ENCODE assay signal across 25 cellular contexts in genomic region chr16:55171241-55171640, GRCh38.
DNase-seq lines count a peak whose midpoint lies in the region; ATAC-seq, FAIRE-seq and TF ChIP-seq lines count a peak whose summit lies in the region.
"Had no signal": no experiment of that assay in that cellular context is flagged by ENCODE, and none has a peak within 500 bp of the region (broad histone marks: within the 10 kb centered on the region; RNA-seq: fewer than 3 reads in every experiment).

No MANE protein-coding gene starts in this region.

- RAD21 ChIA-PET in HCT116 (lab: Charles Lee; ENCODE audit: low non-redundant PET in 1 of 2, low total read pairs in 2 of 2, uncharacterized antibody in 2 of 2, unreplicated experiment in 2 of 2) = no interaction called here

- CTCF ChIA-PET in HCT116 (lab: Charles Lee) (no interaction called here), K562 (lab: Yijun Ruan, JAX; ENCODE audit: low intra/inter-chr PET ratio) (no interaction called here), SK-N-SH (lab: Yijun Ruan, JAX) (interaction anchor here (2.2 kb wide), 1 partner anchor 16 kb away, joined by 7 read pairs; no protein-coding TSS in a partner anchor)

- H4K5ac ChIP-seq in mesendoderm (ENCODE audit: low read length) = no peak overlapping the region

- in situ Hi-C loops in K562 (cut with MboI) = no loop called here

- 0% methylated on average over 2 of the region's 2 CpGs for WGBS in K562 (ENCODE audit: insufficient coverage, low coverage, missing lambda C conversion rate)
- WGBS in mesendoderm (ENCODE audit: extremely low coverage, insufficient coverage, low lambda C conversion rate) = no CpG with 5 or more reads among the region's 2 CpGs
- 22% methylated on average over 2 of the region's 2 CpGs for WGBS in SK-N-SH (ENCODE audit: low lambda C conversion rate)

- no peak overlapping the region for H3K18ac ChIP-seq in mesendoderm (ENCODE audit: low read length)

- H4K8ac ChIP-seq in mesendoderm (ENCODE audit: low read depth, low read length) = no peak overlapping the region

- H3K9ac ChIP-seq in HCT116 (ENCODE audit: low read length) = no peak overlapping the region
- no peak overlapping the region for H3K9ac ChIP-seq in K562 (ENCODE audit: insufficient read depth in 1 of 2, low read depth in 2 of 2, low read length in 2 of 2)
- no peak overlapping the region for H3K9ac ChIP-seq in mesendoderm (ENCODE audit: low read length)
- H3K9ac ChIP-seq in SK-N-SH = no peak overlapping the region
- H3K9ac ChIP-seq: BLaER1 treated with 17β-estradiol and CSF1 and Interleukin-3, amounts not matched to agents 10 nM and 100 nM had no signal

- H2AFZ ChIP-seq in HCT116 (ENCODE audit: low read depth, low read length, poor library complexity, severe bottlenecking) = no peak overlapping the region
- no peak overlapping the region for H2AFZ ChIP-seq in K562 (ENCODE audit: low read depth, low read length)
- no peak overlapping the region for H2AFZ ChIP-seq in SK-N-SH (ENCODE audit: low read depth)

- no peaks in the 10 kb centered on the region for H3F3A ChIP-seq in SK-N-SH (replicated peaks; ENCODE audit: insufficient read depth)

- no peak overlapping the region for H3K23ac ChIP-seq in mesendoderm (ENCODE audit: low read length)

- no peak overlapping the region for H3K27ac ChIP-seq in HCT116 (ENCODE audit: low read depth, low read length)
- H3K27ac ChIP-seq in K562 (ENCODE audit: extremely low read depth, low read depth, low read length) = no peak overlapping the region
- no peak overlapping the region for H3K27ac ChIP-seq in mesendoderm (ENCODE audit: low read depth, low read length)
- H3K27ac ChIP-seq in SK-N-SH (ENCODE audit: low read depth in 2 of 2, low read length in 1 of 2) = no peak overlapping the region
- H3K27ac ChIP-seq: BLaER1 treated with 17β-estradiol and CSF1 and Interleukin-3, amounts not matched to agents 10 nM and 100 nM had no signal

- H4K20me1 ChIP-seq in HCT116 (ENCODE audit: insufficient read depth) = no peaks in the 10 kb centered on the region
- no peaks in the 10 kb centered on the region for H4K20me1 ChIP-seq in K562 (replicated peaks; ENCODE audit: control insufficient read depth, insufficient read depth, low read length)
- no peaks in the 10 kb centered on the region for H4K20me1 ChIP-seq in SK-N-SH (ENCODE audit: insufficient read depth)
- H4K20me1 ChIP-seq: BLaER1 treated with 17β-estradiol and CSF1 and Interleukin-3, amounts not matched to agents 10 nM and 100 nM had no signal

- no peaks in the 10 kb centered on the region for H3K9me3 ChIP-seq in HCT116 (ENCODE audit: control insufficient read depth in 1 of 2, insufficient read depth in 1 of 2, low read depth in 1 of 2, low read length in 2 of 2)
- no peaks in the 10 kb centered on the region for H3K9me3 ChIP-seq in K562 (replicated peaks; ENCODE audit: control insufficient read depth, insufficient read depth, low read depth, low read length)
- H3K9me3 ChIP-seq in SK-N-SH = no peaks in the 10 kb centered on the region
- H3K9me3 ChIP-seq: BLaER1 treated with 17β-estradiol and CSF1 and Interleukin-3, amounts not matched to agents 10 nM and 100 nM had no signal

- no peak for FAIRE-seq in K562 (lab: Jason Lieb, UNC)
- FAIRE-seq in HTR-8/SVneo (lab: Jason Lieb, UNC) = no peak

- H3K27me3 ChIP-seq in HCT116 (ENCODE audit: insufficient read depth, low read length) (no peaks in the 10 kb centered on the region), K562 (ENCODE audit: control insufficient read depth in 2 of 2, insufficient read depth in 2 of 2, low read length in 2 of 2) (peaks cover 0 to 5% of the 10 kb centered on the region in 2 experiments; a peak in 1 of 5 replicates), mesendoderm (ENCODE audit: insufficient read depth, low read length, poor library complexity) (no peaks in the 10 kb centered on the region), SK-N-SH (ENCODE audit: insufficient read depth) (no peaks in the 10 kb centered on the region)
- H3K27me3 ChIP-seq: BLaER1 treated with 17β-estradiol and CSF1 and Interleukin-3, amounts not matched to agents 10 nM and 100 nM had no signal

- no peaks in the 10 kb centered on the region for H3K79me2 ChIP-seq in HCT116 (ENCODE audit: insufficient read depth, low read length)
- no peaks in the 10 kb centered on the region for H3K79me2 ChIP-seq in K562 (ENCODE audit: control insufficient read depth, insufficient read depth, low read length)
- H3K79me2 ChIP-seq in mesendoderm (ENCODE audit: control insufficient read depth, insufficient read depth, low read length) = no peaks in the 10 kb centered on the region
- H3K79me2 ChIP-seq in SK-N-SH (ENCODE audit: insufficient read depth) = no peaks in the 10 kb centered on the region

- intact Hi-C loops in HCT116 (cut with micrococcal nuclease) (no loop called here), K562 (cut with micrococcal nuclease) (no loop called here)

- DNase-seq in AG09309 (ENCODE audit: low read depth) (no peak), HCT116 (ENCODE audit: low read depth, low spot score) (no peak), K562 (ENCODE audit: extremely low read depth in 1 of 4, low spot score in 3 of 4) (peak in 3 of 4 experiments; percentile 10 to 17 (median 15)), mesendoderm (peak; percentile 41), omental fat pad (ENCODE audit: low spot score) (no peak), SK-N-SH (no peak), HTR-8/SVneo (ENCODE audit: insufficient read length, low spot score) (no peak), pons (ENCODE audit: low spot score) (no peak)
- DNase-seq: 8988T; ACHN; CD4-positive, alpha-beta memory T cell; COR-L47; DMS53; GOT3; KBM-7; NCI-H1092; NCI-H1436; NCI-H187; NCI-H2081 treated with DMSO at 0.1 percent for 48 hours; NCI-H2171; NCI-H345; NCI-H510A treated with DMSO at 0.1 percent for 48 hours; SIG-M5 had no signal

- no peak overlapping the region for H3K4ac ChIP-seq in mesendoderm (ENCODE audit: low read depth, low read length)

- no peak overlapping the region for H2BK5ac ChIP-seq in mesendoderm (ENCODE audit: low read length)

- H3K9me1 ChIP-seq in K562 (ENCODE audit: control insufficient read depth, insufficient read depth, low read length) = no peaks in the 10 kb centered on the region

- ATAC-seq in HCT116 (0 out of 2 replicates have a peak, but pooled peaks have one; percentile 50), K562 (no peak), omental fat pad (ENCODE audit: low FRiP score) (no peak)
- ATAC-seq: SK-N-SH treated with all-trans-retinoic acid at 6 μM for 48 hours had no signal

- no peaks in the 10 kb centered on the region for H3K79me1 ChIP-seq in mesendoderm (ENCODE audit: low read length)

- no peak for TF ChIP-seq EP300 in K562 (IDR thresholded peaks at IDR 0.05; ENCODE audit: low read length)
- TF ChIP-seq EP300 in SK-N-SH (IDR thresholded peaks at IDR 0.05; ENCODE audit: borderline replicate concordance in 1 of 2, low read depth in 1 of 2, low read length in 1 of 2) = no peak

- TF ChIP-seq RAD21 in HCT116 (IDR thresholded peaks at IDR 0.05; ENCODE audit: low read depth) (no peak), K562 (CRISPR knock-in tag; conservative IDR thresholded peaks at IDR 0.05 in 1 of 2, IDR thresholded peaks at IDR 0.05 in 1 of 2) (no peak), SK-N-SH (IDR thresholded peaks at IDR 0.05; ENCODE audit: low read length) (no peak)

- H3K36me3 ChIP-seq in HCT116 (ENCODE audit: control insufficient read depth in 1 of 2, insufficient read depth in 2 of 2, low read length in 2 of 2) (no peaks in the 10 kb centered on the region; a peak in 1 of 4 replicates), K562 (ENCODE audit: control insufficient read depth, insufficient read depth, low read length) (no peaks in the 10 kb centered on the region), mesendoderm (ENCODE audit: control insufficient read depth, insufficient read depth, low read length) (no peaks in the 10 kb centered on the region), SK-N-SH (replicated peaks in 1 of 2; ENCODE audit: control insufficient read depth in 1 of 2, insufficient read depth in 2 of 2, low read length in 1 of 2) (no peaks in the 10 kb centered on the region)
- H3K36me3 ChIP-seq: BLaER1 treated with 17β-estradiol and CSF1 and Interleukin-3, amounts not matched to agents 10 nM and 100 nM had no signal

- no peak overlapping the region for H3K4me3 ChIP-seq in AG09309 (ENCODE audit: control insufficient read depth, low read depth, low read length)
- no peak overlapping the region for H3K4me3 ChIP-seq in HCT116 (replicated peaks in 1 of 2; ENCODE audit: low read depth in 1 of 2, low read length in 2 of 2)
- H3K4me3 ChIP-seq in K562 = no peak overlapping the region
- H3K4me3 ChIP-seq in mesendoderm (ENCODE audit: low read length) = no peak overlapping the region
- no peak overlapping the region for H3K4me3 ChIP-seq in SK-N-SH (ENCODE audit: low read depth in 2 of 2, low read length in 1 of 2)
- H3K4me3 ChIP-seq: BLaER1 treated with 17β-estradiol and CSF1 and Interleukin-3, amounts not matched to agents 10 nM and 100 nM had no signal

- no peak overlapping the region for H3K56ac ChIP-seq in mesendoderm (ENCODE audit: low read length)

- no peak overlapping the region for H2BK15ac ChIP-seq in mesendoderm (replicated peaks; ENCODE audit: low read depth)

- H3K4me2 ChIP-seq in HCT116 (ENCODE audit: low read length) (no peak overlapping the region), K562 (ENCODE audit: insufficient read depth, low read length) (no peak overlapping the region), mesendoderm (ENCODE audit: low read length) (no peak overlapping the region), SK-N-SH (no peak overlapping the region)
- H3K4me2 ChIP-seq: BLaER1 treated with 17β-estradiol and CSF1 and Interleukin-3, amounts not matched to agents 10 nM and 100 nM had no signal

- TF ChIP-seq POLR2A in HCT116 (IDR thresholded peaks at IDR 0.05; ENCODE audit: borderline replicate concordance, extremely low read depth, insufficient read depth, insufficient read length) = no peak
- no peak for TF ChIP-seq POLR2A in K562 (conservative IDR thresholded peaks at IDR 0.05)

- H3K4me1 ChIP-seq in HCT116 (ENCODE audit: control insufficient read depth in 1 of 2, insufficient read depth in 2 of 2, low read length in 2 of 2) (no peaks in the 10 kb centered on the region), K562 (replicated peaks in 1 of 2; ENCODE audit: control insufficient read depth in 2 of 2, insufficient read depth in 2 of 2, low read length in 2 of 2) (no peaks in the 10 kb centered on the region), mesendoderm (ENCODE audit: control insufficient read depth, low read depth, low read length) (peaks cover 4% of the 10 kb centered on the region), SK-N-SH (ENCODE audit: control insufficient read depth in 1 of 2, insufficient read depth in 2 of 2, low read depth in 1 of 2, low read length in 1 of 2) (no peaks in the 10 kb centered on the region)
- H3K4me1 ChIP-seq: BLaER1 treated with 17β-estradiol and CSF1 and Interleukin-3, amounts not matched to agents 10 nM and 100 nM had no signal

- peak overlapping the region; percentile 11 for H2AK5ac ChIP-seq in mesendoderm (ENCODE audit: low read length)

- POLR2A ChIA-PET in HCT116 (lab: Charles Lee) = no interaction called here
- POLR2A ChIA-PET in K562 (lab: Yijun Ruan, JAX) = no interaction called here
- POLR2A ChIA-PET in SK-N-SH (lab: Yijun Ruan, JAX) = interaction anchor here (0.7 kb wide), 1 partner anchor 13 kb away, joined by 3 read pairs; no protein-coding TSS in a partner anchor

- TF ChIP-seq CTCF in AG09309 (IDR thresholded peaks at IDR 0.05; ENCODE audit: control insufficient read depth, insufficient read depth, low read depth, low read length, missing control alignments) = peak; percentile 12
- peak in 2 of 3 experiments; percentile 20 to 23; a peak in 2 of 6 replicates for TF ChIP-seq CTCF in HCT116 (IDR thresholded peaks at IDR 0.05 in 2 of 3, conservative IDR thresholded peaks at IDR 0.05 in 1 of 3; ENCODE audit: borderline replicate concordance in 1 of 3, insufficient read depth in 1 of 3, low read depth in 2 of 3, low read length in 2 of 3)
- TF ChIP-seq CTCF in K562 (IDR thresholded peaks at IDR 0.05 in 2 of 3, conservative IDR thresholded peaks at IDR 0.05 in 1 of 3; ENCODE audit: insufficient read depth in 2 of 3, low read depth in 1 of 3, low read length in 3 of 3) = no peak
- no peak for TF ChIP-seq CTCF in omental fat pad (IDR thresholded peaks at IDR 0.05)
- TF ChIP-seq CTCF in SK-N-SH (IDR thresholded peaks at IDR 0.05) = no peak

- no TSS peak for BruUV-seq in HCT116 (replicated peaks; lab: Mats Ljungman, UMichigan)
- no TSS peak for BruUV-seq in K562 (replicated peaks; lab: Mats Ljungman, UMichigan)

- H3K9me2 ChIP-seq in HCT116 (ENCODE audit: insufficient read depth) (no peaks in the 10 kb centered on the region), SK-N-SH (no peaks in the 10 kb centered on the region)

- H2BK120ac ChIP-seq in mesendoderm (ENCODE audit: low read depth, low read length) = no peak overlapping the region

Comparison
In these comparisons a context has a peak if more than half of its experiments do, and no peak if none do; other contexts are left out.
1. DNase-seq: peak in K562 (3 of 4) and mesendoderm (single experiment); none in AG09309 (single experiment), HCT116 (single experiment), omental fat pad (single experiment), SK-N-SH (single experiment), HTR-8/SVneo (single experiment) and pons (single experiment).
2. CTCF ChIP-seq: peak in AG09309 (single experiment) and HCT116 (2 of 3); none in K562 (0 of 3), omental fat pad (0 of 3) and SK-N-SH (single experiment).